In genomic region chr5:83844320-83845068, GRCh38 we compare ENCODE assay signal across 10 cellular contexts.
DNase-seq lines count a peak whose midpoint lies in the region; FAIRE-seq and TF ChIP-seq lines count a peak whose summit lies in the region.
"Had no signal": no experiment of that assay in that cellular context is flagged by ENCODE, and none has a peak within 500 bp of the region (broad histone marks: within the 10 kb centered on the region; RNA-seq: fewer than 3 reads in every experiment).

No MANE protein-coding gene starts in this region.

- no peak overlapping the region for H3K9ac ChIP-seq in duodenal mucosa (ENCODE audit: low read depth in 1 of 2, low read length in 2 of 2)

- H3K27ac ChIP-seq in duodenal mucosa (ENCODE audit: low read depth, low read length): no peak overlapping the region
- H3K27ac ChIP-seq: psoas muscle had no signal

- no peaks in the 10 kb centered on the region for H3K9me3 ChIP-seq in duodenal mucosa (ENCODE audit: control insufficient read depth in 1 of 2, low read length in 2 of 2)
- H3K9me3 ChIP-seq: psoas muscle had no signal

- no peaks in the 10 kb centered on the region for H3K36me3 ChIP-seq in duodenal mucosa (ENCODE audit: control insufficient read depth in 1 of 2, insufficient read depth in 2 of 2, low read length in 2 of 2)

- FAIRE-seq in H54 (lab: Jason Lieb, UNC): peak; percentile 88
- FAIRE-seq: A204.1 had no signal

- H3K27me3 ChIP-seq in duodenal mucosa (ENCODE audit: control insufficient read depth in 1 of 2, insufficient read depth in 2 of 2, low read length in 2 of 2): no peaks in the 10 kb centered on the region

- H3K4me3 ChIP-seq in duodenal mucosa (ENCODE audit: low read depth in 1 of 2, low read length in 2 of 2): peak overlapping the region; percentile 16 to 38
- H3K4me3 ChIP-seq: psoas muscle had no signal

- DNase-seq in NOMO-1 (lab: John Stamatoyannopoulos, UW; ENCODE audit: unreplicated experiment in 2 of 2): peak; percentile 27 to 29
- no peak for DNase-seq in NOMO-1 treated with dmso at 0.1 percent for 144 hours (lab: John Stamatoyannopoulos, UW; ENCODE audit: unreplicated experiment)
- peak; percentile 47 for DNase-seq in H54 (ENCODE audit: insufficient read length, low spot score)
- peak; percentile 81 for DNase-seq in M059J (ENCODE audit: low read depth)
- DNase-seq in NCI-H2171 (lab: John Stamatoyannopoulos, UW): no peak
- no peak for DNase-seq in KG1 (lab: John Stamatoyannopoulos, UW)
- no peak for DNase-seq in NCI-H446 (lab: John Stamatoyannopoulos, UW)

- TF ChIP-seq POLR2A in H54 (IDR thresholded peaks at IDR 0.05; ENCODE audit: low read depth, low read length): no peak

- H3K4me1 ChIP-seq in duodenal mucosa (ENCODE audit: control insufficient read depth in 1 of 2, insufficient read depth in 2 of 2, low read length in 2 of 2): no peaks in the 10 kb centered on the region
- H3K4me1 ChIP-seq: psoas muscle had no signal

Comparison
In these comparisons a context has a peak if more than half of its experiments do, and no peak if none do; other contexts are left out.
1. DNase-seq: peak in NOMO-1 (2 of 2), H54 (single experiment) and M059J (single experiment); none in NOMO-1 treated with dmso at 0.1 percent for 144 hours (single experiment), NCI-H2171 (single experiment), KG1 (single experiment) and NCI-H446 (0 of 2).